In genomic region chrX:1453951-1454785, GRCh38 we compare ENCODE assay signal across 8 cellular contexts. TPM values are rescaled to one million over a fixed set of nuclear protein-coding genes. Genes with fewer than 3 reads are reported as not detected.
DNase-seq lines count a peak whose midpoint lies in the region; ATAC-seq and TF ChIP-seq lines count a peak whose summit lies in the region.

No MANE protein-coding gene starts in this region.

- H3K9me3 ChIP-seq in spleen, result no peaks in the 10 kb centered on the region

- intact Hi-C loops in spleen (cut with DNase I; ENCODE audit: low total_unique reads), result loop anchor here (10.0 kb wide), 1 partner anchor 121 kb away; no protein-coding TSS in a partner anchor

- H3K4me3 ChIP-seq in spleen, result peak overlapping the region; percentile 24 to 98 (median 63)

- no peak overlapping the region for H3K27ac ChIP-seq in RWPE1
- H3K27ac ChIP-seq in spleen, result peak overlapping the region; percentile 59 to 97 (median 84)

- peaks cover 4 to 43% (median 19%) of the 10 kb centered on the region in 6 donors for H3K4me1 ChIP-seq in spleen

- no peak for TF ChIP-seq POLR2A in spleen (IDR thresholded peaks at IDR 0.05)

- no peaks in the 10 kb centered on the region for H3K27me3 ChIP-seq in spleen (replicated peaks in 1 of 7)

- peak; percentile 38 for ATAC-seq in HG02678 (IDR thresholded peaks at IDR 0.05; ENCODE audit: unreplicated experiment)

- WGBS in spleen, 5 donors, result 5 to 10% (median 5%) methylated on average over 24 to 45 of the region's 45 CpGs

- peak; percentile 51 for DNase-seq in RWPE1 (ENCODE audit: low spot score)
- peak; percentile 60 for DNase-seq in amniotic epithelial cell (ENCODE audit: low read depth)
- DNase-seq in iPS DF 19.7 (ENCODE audit: low read depth, low spot score), result peak; percentile 30
- peak; percentile 97 for DNase-seq in spleen
- DNase-seq in SKM-1 treated with dmso at 0.1 percent for 144 hours (lab: John Stamatoyannopoulos, UW; ENCODE audit: unreplicated experiment), result no peak
- no peak for DNase-seq in midbrain (lab: John Stamatoyannopoulos, UW)

- H3K36me3 ChIP-seq in spleen, result no peaks in the 10 kb centered on the region

- POLR2A ChIA-PET in RWPE1 (lab: Yijun Ruan, JAX; ENCODE audit: low non-redundant PET), result no interaction called here

- TF ChIP-seq CTCF in GM12872 (IDR thresholded peaks at IDR 0.05; ENCODE audit: insufficient read depth, low read depth, low read length) (peak; percentile 95), RWPE1 (conservative IDR thresholded peaks at IDR 0.05; ENCODE audit: low read depth) (peak; percentile 87), spleen (IDR thresholded peaks at IDR 0.05 in 8 of 11, conservative IDR thresholded peaks at IDR 0.05 in 3 of 11) (peak; percentile 96 to 100 (median 98))

- CTCF ChIA-PET in RWPE1 (lab: Yijun Ruan, JAX), result no interaction called here

RNA-seq across cellular contexts. Expression of gene ASMTL, which starts 1.5 kb away (rescaled TPM):
- total RNA-seq in spleen, result 10 to 100 TPM; 21.3 to 35.5 (median 27.9) TPM
- polyA plus RNA-seq in spleen, result 10 to 100 TPM; 25.0 to 28.8 (median 26.6) TPM

Comparison
In these comparisons a context has a peak if more than half of its experiments do, and no peak if none do; other contexts are left out.
1. DNase-seq: peak in RWPE1 (single experiment), amniotic epithelial cell (single experiment), iPS DF 19.7 (single experiment) and spleen (single experiment); none in SKM-1 treated with dmso at 0.1 percent for 144 hours (single experiment) and midbrain (single experiment).
2. Peak in every context shown above with its lines, with median percentiles within 50 percentile points of each other: CTCF ChIP-seq.